Comparison of ENCODE assay signal across 1 cellular context in genomic region chr3:13078158-13078905, GRCh38.
TF ChIP-seq lines count a peak whose summit lies in the region.

No MANE protein-coding gene starts in this region.

TF ChIP-seq in GM23338, 12 proteins besides CTCF, POLR2A, EP300 and RAD21 (continued from another document):
- TF ChIP-seq, protein P1, sequence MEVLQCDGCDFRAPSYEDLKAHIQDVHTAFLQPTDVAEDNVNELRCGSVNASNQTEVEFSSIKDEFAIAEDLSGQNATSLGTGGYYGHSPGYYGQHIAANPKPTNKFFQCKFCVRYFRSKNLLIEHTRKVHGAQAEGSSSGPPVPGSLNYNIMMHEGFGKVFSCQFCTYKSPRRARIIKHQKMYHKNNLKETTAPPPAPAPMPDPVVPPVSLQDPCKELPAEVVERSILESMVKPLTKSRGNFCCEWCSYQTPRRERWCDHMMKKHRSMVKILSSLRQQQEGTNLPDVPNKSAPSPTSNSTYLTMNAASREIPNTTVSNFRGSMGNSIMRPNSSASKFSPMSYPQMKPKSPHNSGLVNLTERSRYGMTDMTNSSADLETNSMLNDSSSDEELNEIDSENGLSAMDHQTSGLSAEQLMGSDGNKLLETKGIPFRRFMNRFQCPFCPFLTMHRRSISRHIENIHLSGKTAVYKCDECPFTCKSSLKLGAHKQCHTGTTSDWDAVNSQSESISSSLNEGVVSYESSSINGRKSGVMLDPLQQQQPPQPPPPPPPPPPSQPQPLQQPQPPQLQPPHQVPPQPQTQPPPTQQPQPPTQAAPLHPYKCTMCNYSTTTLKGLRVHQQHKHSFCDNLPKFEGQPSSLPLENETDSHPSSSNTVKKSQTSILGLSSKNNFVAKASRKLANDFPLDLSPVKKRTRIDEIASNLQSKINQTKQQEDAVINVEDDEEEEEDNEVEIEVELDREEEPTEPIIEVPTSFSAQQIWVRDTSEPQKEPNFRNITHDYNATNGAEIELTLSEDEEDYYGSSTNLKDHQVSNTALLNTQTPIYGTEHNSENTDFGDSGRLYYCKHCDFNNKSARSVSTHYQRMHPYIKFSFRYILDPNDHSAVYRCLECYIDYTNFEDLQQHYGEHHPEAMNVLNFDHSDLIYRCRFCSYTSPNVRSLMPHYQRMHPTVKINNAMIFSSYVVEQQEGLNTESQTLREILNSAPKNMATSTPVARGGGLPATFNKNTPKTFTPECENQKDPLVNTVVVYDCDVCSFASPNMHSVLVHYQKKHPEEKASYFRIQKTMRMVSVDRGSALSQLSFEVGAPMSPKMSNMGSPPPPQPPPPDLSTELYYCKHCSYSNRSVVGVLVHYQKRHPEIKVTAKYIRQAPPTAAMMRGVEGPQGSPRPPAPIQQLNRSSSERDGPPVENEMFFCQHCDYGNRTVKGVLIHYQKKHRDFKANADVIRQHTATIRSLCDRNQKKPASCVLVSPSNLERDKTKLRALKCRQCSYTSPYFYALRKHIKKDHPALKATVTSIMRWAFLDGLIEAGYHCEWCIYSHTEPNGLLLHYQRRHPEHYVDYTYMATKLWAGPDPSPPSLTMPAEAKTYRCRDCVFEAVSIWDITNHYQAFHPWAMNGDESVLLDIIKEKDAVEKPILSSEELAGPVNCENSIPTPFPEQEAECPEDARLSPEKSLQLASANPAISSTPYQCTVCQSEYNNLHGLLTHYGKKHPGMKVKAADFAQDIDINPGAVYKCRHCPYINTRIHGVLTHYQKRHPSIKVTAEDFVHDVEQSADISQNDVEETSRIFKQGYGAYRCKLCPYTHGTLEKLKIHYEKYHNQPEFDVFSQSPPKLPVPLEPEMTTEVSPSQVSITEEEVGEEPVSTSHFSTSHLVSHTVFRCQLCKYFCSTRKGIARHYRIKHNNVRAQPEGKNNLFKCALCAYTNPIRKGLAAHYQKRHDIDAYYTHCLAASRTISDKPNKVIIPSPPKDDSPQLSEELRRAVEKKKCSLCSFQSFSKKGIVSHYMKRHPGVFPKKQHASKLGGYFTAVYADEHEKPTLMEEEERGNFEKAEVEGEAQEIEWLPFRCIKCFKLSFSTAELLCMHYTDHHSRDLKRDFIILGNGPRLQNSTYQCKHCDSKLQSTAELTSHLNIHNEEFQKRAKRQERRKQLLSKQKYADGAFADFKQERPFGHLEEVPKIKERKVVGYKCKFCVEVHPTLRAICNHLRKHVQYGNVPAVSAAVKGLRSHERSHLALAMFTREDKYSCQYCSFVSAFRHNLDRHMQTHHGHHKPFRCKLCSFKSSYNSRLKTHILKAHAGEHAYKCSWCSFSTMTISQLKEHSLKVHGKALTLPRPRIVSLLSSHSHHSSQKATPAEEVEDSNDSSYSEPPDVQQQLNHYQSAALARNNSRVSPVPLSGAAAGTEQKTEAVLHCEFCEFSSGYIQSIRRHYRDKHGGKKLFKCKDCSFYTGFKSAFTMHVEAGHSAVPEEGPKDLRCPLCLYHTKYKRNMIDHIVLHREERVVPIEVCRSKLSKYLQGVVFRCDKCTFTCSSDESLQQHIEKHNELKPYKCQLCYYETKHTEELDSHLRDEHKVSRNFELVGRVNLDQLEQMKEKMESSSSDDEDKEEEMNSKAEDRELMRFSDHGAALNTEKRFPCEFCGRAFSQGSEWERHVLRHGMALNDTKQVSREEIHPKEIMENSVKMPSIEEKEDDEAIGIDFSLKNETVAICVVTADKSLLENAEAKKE (CRISPR knock-in tag; IDR thresholded peaks at IDR 0.05): no peak
- no peak for TF ChIP-seq EZH2phosphoT487 (IDR thresholded peaks at IDR 0.05; ENCODE audit: unreplicated experiment)
- TF ChIP-seq, protein P2, sequence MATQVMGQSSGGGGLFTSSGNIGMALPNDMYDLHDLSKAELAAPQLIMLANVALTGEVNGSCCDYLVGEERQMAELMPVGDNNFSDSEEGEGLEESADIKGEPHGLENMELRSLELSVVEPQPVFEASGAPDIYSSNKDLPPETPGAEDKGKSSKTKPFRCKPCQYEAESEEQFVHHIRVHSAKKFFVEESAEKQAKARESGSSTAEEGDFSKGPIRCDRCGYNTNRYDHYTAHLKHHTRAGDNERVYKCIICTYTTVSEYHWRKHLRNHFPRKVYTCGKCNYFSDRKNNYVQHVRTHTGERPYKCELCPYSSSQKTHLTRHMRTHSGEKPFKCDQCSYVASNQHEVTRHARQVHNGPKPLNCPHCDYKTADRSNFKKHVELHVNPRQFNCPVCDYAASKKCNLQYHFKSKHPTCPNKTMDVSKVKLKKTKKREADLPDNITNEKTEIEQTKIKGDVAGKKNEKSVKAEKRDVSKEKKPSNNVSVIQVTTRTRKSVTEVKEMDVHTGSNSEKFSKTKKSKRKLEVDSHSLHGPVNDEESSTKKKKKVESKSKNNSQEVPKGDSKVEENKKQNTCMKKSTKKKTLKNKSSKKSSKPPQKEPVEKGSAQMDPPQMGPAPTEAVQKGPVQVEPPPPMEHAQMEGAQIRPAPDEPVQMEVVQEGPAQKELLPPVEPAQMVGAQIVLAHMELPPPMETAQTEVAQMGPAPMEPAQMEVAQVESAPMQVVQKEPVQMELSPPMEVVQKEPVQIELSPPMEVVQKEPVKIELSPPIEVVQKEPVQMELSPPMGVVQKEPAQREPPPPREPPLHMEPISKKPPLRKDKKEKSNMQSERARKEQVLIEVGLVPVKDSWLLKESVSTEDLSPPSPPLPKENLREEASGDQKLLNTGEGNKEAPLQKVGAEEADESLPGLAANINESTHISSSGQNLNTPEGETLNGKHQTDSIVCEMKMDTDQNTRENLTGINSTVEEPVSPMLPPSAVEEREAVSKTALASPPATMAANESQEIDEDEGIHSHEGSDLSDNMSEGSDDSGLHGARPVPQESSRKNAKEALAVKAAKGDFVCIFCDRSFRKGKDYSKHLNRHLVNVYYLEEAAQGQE (IDR thresholded peaks at IDR 0.05; ENCODE audit: unreplicated experiment): no peak
- no peak for TF ChIP-seq ZNF114 (CRISPR knock-in tag; IDR thresholded peaks at IDR 0.05)
- no peak for TF ChIP-seq CREB1 (CRISPR knock-in tag; IDR thresholded peaks at IDR 0.05; ENCODE audit: low read depth)
